Comparison of ENCODE assay signal across 11 cellular contexts in genomic region chr4:8188743-8189550, GRCh38. TPM values are rescaled to one million over a fixed set of nuclear protein-coding genes. Genes with fewer than 3 reads are reported as not detected.
DNase-seq lines count a peak whose midpoint lies in the region; ATAC-seq, FAIRE-seq and TF ChIP-seq lines count a peak whose summit lies in the region.
"Had no signal": no experiment of that assay in that cellular context is flagged by ENCODE, and none has a peak within 500 bp of the region (broad histone marks: within the 10 kb centered on the region; RNA-seq: fewer than 3 reads in every experiment).

No MANE protein-coding gene starts in this region.

- H3K9me3 ChIP-seq in WERI-Rb-1 (ENCODE audit: severe bottlenecking) (no peaks in the 10 kb centered on the region), kidney (ENCODE audit: control insufficient read depth in 1 of 2, low read length in 2 of 2) (no peaks in the 10 kb centered on the region), upper lobe of left lung (no peaks in the 10 kb centered on the region)

- H3K4me3 ChIP-seq in WERI-Rb-1 (ENCODE audit: low read depth, low read length), result no peak overlapping the region
- no peak overlapping the region for H3K4me3 ChIP-seq in kidney (ENCODE audit: low read length in 2 of 2)
- peak overlapping the region in 1 of 4 donors; percentile 6 for H3K4me3 ChIP-seq in upper lobe of left lung

- 24 to 39% methylated on average over 17 to 27 of the region's 29 CpGs for WGBS in upper lobe of left lung, 2 donors

- TF ChIP-seq POLR2A in upper lobe of left lung (IDR thresholded peaks at IDR 0.05), result no peak

- H3K27ac ChIP-seq in WERI-Rb-1 (peak overlapping the region; percentile 48), kidney (ENCODE audit: low read depth in 2 of 2, low read length in 2 of 2) (peak overlapping the region; percentile 78 to 90), upper lobe of left lung (peak overlapping the region; percentile 30 to 92 (median 87))
- H3K27ac ChIP-seq: parathyroid adenoma had no signal

- intact Hi-C loops in kidney (cut with DNase I), result no loop called here

- H3K27me3 ChIP-seq in WERI-Rb-1 (ENCODE audit: insufficient read depth, low read depth, severe bottlenecking) (no peaks in the 10 kb centered on the region), upper lobe of left lung (no peaks in the 10 kb centered on the region)

- DNase-seq in NCI-H1436 (lab: John Stamatoyannopoulos, UW), result peak; percentile 84
- DNase-seq in WERI-Rb-1, result peak; percentile 59
- peak; percentile 92 for DNase-seq in kidney
- peak; percentile 87 to 88 for DNase-seq in upper lobe of left lung
- DNase-seq in stimulated activated CD4-positive, alpha-beta T cell treated with anti-CD3 and anti-CD28 coated beads, Interleukin-4, amount 100 ng/mL, for 4 hours, result no peak
- DNase-seq: activated naive CD4-positive, alpha-beta T cell treated with anti-CD3 and anti-CD28 coated beads for 36 hours had no signal

- no peaks in the 10 kb centered on the region for H3K36me3 ChIP-seq in WERI-Rb-1
- H3K36me3 ChIP-seq in kidney (ENCODE audit: control insufficient read depth in 1 of 2, insufficient read depth in 2 of 2, low read length in 2 of 2), result no peaks in the 10 kb centered on the region
- no peaks in the 10 kb centered on the region for H3K36me3 ChIP-seq in upper lobe of left lung

- no peak for TF ChIP-seq EP300 in upper lobe of left lung (IDR thresholded peaks at IDR 0.05)

- peak overlapping the region; percentile 29 to 46 for H3K9ac ChIP-seq in kidney (ENCODE audit: low read length in 2 of 2)
- H3K9ac ChIP-seq: parathyroid adenoma had no signal

- TF ChIP-seq CTCF in WERI-Rb-1 (IDR thresholded peaks at IDR 0.05; ENCODE audit: low read depth, low read length) (no peak), kidney (IDR thresholded peaks at IDR 0.05; ENCODE audit: borderline replicate concordance, extremely low read depth, insufficient read depth) (no peak), upper lobe of left lung (IDR thresholded peaks at IDR 0.05) (no peak)

- peak in 1 of 2 donors; percentile 69 for ATAC-seq in upper lobe of left lung (ENCODE audit: low FRiP score in 2 of 2)
- ATAC-seq in GM21717 (IDR thresholded peaks at IDR 0.05; ENCODE audit: unreplicated experiment), result no peak
- ATAC-seq in HG03565 (IDR thresholded peaks at IDR 0.05; ENCODE audit: unreplicated experiment), result no peak
- no peak for ATAC-seq in GM21423 (IDR thresholded peaks at IDR 0.05; ENCODE audit: unreplicated experiment)

- FAIRE-seq in kidney (lab: Jason Lieb, UNC), result no peak
- FAIRE-seq: H1 had no signal

- H3K4me1 ChIP-seq in kidney (ENCODE audit: control insufficient read depth in 1 of 2, insufficient read depth in 1 of 2, low read depth in 1 of 2, low read length in 2 of 2) (peaks cover 17 to 46% of the 10 kb centered on the region in 2 donors), upper lobe of left lung (peaks cover 40 to 56% (median 48%) of the 10 kb centered on the region in 4 donors)
- H3K4me1 ChIP-seq: parathyroid adenoma had no signal

RNA-seq across cellular contexts. Expression of gene SH3TC1, which starts 10.1 kb away (rescaled TPM):
- 127 TPM for total RNA-seq in kidney
- 43.1 TPM for polyA plus RNA-seq in kidney (ENCODE audit: insufficient read depth, low read depth, low replicate concordance)
- total RNA-seq in upper lobe of left lung, result 100 to 1,000 TPM in 2 of 6 donors, 10 to 100 TPM in 4; 34.1 to 193 (median 81.4) TPM
- total RNA-seq: H1 had no signal

RNA-seq across cellular contexts. Expression of gene ABLIM2, which starts 30.3 kb away (rescaled TPM):
- total RNA-seq in kidney (23.3 TPM), upper lobe of left lung (10 to 100 TPM in 2 of 6 donors, 1 to 10 TPM in 4; 3.6 to 36.9 (median 8.1) TPM)
- 9.5 TPM for polyA plus RNA-seq in kidney (ENCODE audit: insufficient read depth, low read depth, low replicate concordance)

Comparison
In these comparisons a context has a peak if more than half of its experiments do, and no peak if none do; other contexts are left out.
1. DNase-seq: peak in NCI-H1436 (single experiment), WERI-Rb-1 (single experiment), kidney (single experiment) and upper lobe of left lung (2 of 2); none in stimulated activated CD4-positive, alpha-beta T cell treated with anti-CD3 and anti-CD28 coated beads, Interleukin-4, amount 100 ng/mL, for 4 hours (0 of 2).
2. Peak in every context shown above with its lines, with median percentiles within 50 percentile points of each other: H3K27ac ChIP-seq.